8 cellular contexts compared by ENCODE assay signal in genomic region chr3:47578119-47578630, GRCh38. TPM values are rescaled to one million over a fixed set of nuclear protein-coding genes. Genes with fewer than 3 reads are reported as not detected.
A peak's percentile ranks its signal among the peaks of the same experiment; 100 is the strongest.
DNase-seq lines count a peak whose midpoint lies in the region; TF ChIP-seq lines count a peak whose summit lies in the region.

No MANE protein-coding gene starts in this region.

- H3K4me3 ChIP-seq in fibroblast of pulmonary artery (replicated peaks; ENCODE audit: low read depth, low read length) (peak overlapping the region; percentile 47), uterus (peak overlapping the region; percentile 38 to 62)

- no peaks in the 10 kb centered on the region for H3K36me3 ChIP-seq in uterus

- intact Hi-C loops in uterus (cut with DNase I; ENCODE audit: low total_unique reads) = no loop called here

- H3K27me3 ChIP-seq in uterus = peaks cover 0 to 14% of the 10 kb centered on the region in 2 donors

- in situ Hi-C loops in GM13977 (cut with MboI; ENCODE audit: low pct_unique_long_range_greater_than_20kb, low sequenced_read_pairs, unreplicated experiment) = no loop called here

- no peak overlapping the region for H3K27ac ChIP-seq in uterus

- no peaks in the 10 kb centered on the region for H3K9me3 ChIP-seq in uterus

- DNase-seq in GM13977 (ENCODE audit: low spot score) = peak; percentile 89
- peak; percentile 5 for DNase-seq in NCI-H2196 treated with DMSO at 0.1 percent for 48 hours (lab: John Stamatoyannopoulos, UW; ENCODE audit: unreplicated experiment)
- DNase-seq in activated T-helper 1 cell treated with Interleukin-2 at 50 U/mL for 16 hours (ENCODE audit: low read depth) = peak; percentile 27
- no peak for DNase-seq in fibroblast of pulmonary artery (ENCODE audit: low read depth)
- DNase-seq in nucleus accumbens (lab: John Stamatoyannopoulos, UW) = peak in 43 of 56 donors; percentile 10 to 80 (median 38)
- DNase-seq in uterus = peak; percentile 16 to 28
- no peak for DNase-seq in occipital lobe (lab: John Stamatoyannopoulos, UW)
- DNase-seq in H4 (ENCODE audit: low spot score) = no peak

- TF ChIP-seq CTCF in GM13977 (IDR thresholded peaks at IDR 0.05; ENCODE audit: extremely low read depth, insufficient read depth, missing control alignments) (no peak), fibroblast of pulmonary artery (IDR thresholded peaks at IDR 0.05; ENCODE audit: low read length, missing control alignments) (no peak), uterus (IDR thresholded peaks at IDR 0.05) (no peak)

- peaks cover 0 to 6% of the 10 kb centered on the region in 2 donors for H3K4me1 ChIP-seq in uterus

- no peak for TF ChIP-seq POLR2A in uterus (IDR thresholded peaks at IDR 0.05)

RNA-seq across cellular contexts. Expression of gene CSPG5, which starts 0.5 kb away (rescaled TPM):
- 1 to 10 TPM in 1 of 4 donors, under 1 TPM in 1, not detected in 2; 0.82 to 2.9 TPM for total RNA-seq in uterus
- total RNA-seq in occipital lobe = 131 TPM
- 0.93 and 1.5 TPM in 2 replicates for total RNA-seq in H4 (2014; rRNA removed; shearing (Covaris generic))

Comparison
In these comparisons a context has a peak if more than half of its experiments do, and no peak if none do; other contexts are left out.
1. DNase-seq: peak in GM13977 (single experiment), NCI-H2196 treated with DMSO at 0.1 percent for 48 hours (single experiment), activated T-helper 1 cell treated with Interleukin-2 at 50 U/mL for 16 hours (single experiment), nucleus accumbens (43 of 56) and uterus (2 of 2); none in fibroblast of pulmonary artery (single experiment), occipital lobe (single experiment) and H4 (single experiment).
2. RNA of gene CSPG5, which starts 0.5 kb away (total RNA-seq): 131 TPM in occipital lobe (single experiment); 0.93 to 1.5 TPM in H4 and 0.82 to 2.9 TPM in uterus; every median in the first group is over 10 times any median in the second.